ENCODE assay signal across 8 cellular contexts in genomic region chr11:95231881-95232605, GRCh38. TPM values are rescaled to one million over a fixed set of nuclear protein-coding genes. Genes with fewer than 3 reads are reported as not detected.
A peak's percentile ranks its signal among the peaks of the same experiment; 100 is the strongest.
DNase-seq lines count a peak whose midpoint lies in the region; ATAC-seq, FAIRE-seq and TF ChIP-seq lines count a peak whose summit lies in the region.

No MANE protein-coding gene starts in this region.

- DNase-seq in AG04450 (ENCODE audit: low read depth, low spot score) (no peak), GM19239 (ENCODE audit: insufficient read length, low spot score) (no peak), T-cell (peak; percentile 50 to 76 (median 64)), astrocyte of the cerebellum (ENCODE audit: low read depth) (no peak), iPS DF 6.9 (ENCODE audit: low read depth, low spot score) (no peak), retinal pigment epithelial cell (ENCODE audit: low read depth) (peak; percentile 46), NCI-H128 (lab: John Stamatoyannopoulos, UW; ENCODE audit: unreplicated experiment) (no peak)

- POLR2A ChIA-PET in AG04450 (lab: Yijun Ruan, JAX): interaction anchor here (0.8 kb wide), 1 partner anchor 12 kb away, joined by 5 read pairs; no protein-coding TSS in a partner anchor
- POLR2A ChIA-PET in T-cell (lab: Charles Lee): interaction anchor here (0.6 to 2.5 kb wide), 20 partner anchors 8 to 1495 kb away, joined by 3 to 30 read pairs (median 4); partner anchors contain the start of genes CEP57 (in 1 of the 2), FAM76B (in 1 of the 2) and SRSF8 (in 1 of the 2)

- no peaks in the 10 kb centered on the region for H3K36me3 Mint-ChIP-seq in T-cell

- no peak for TF ChIP-seq CTCF in AG04450 (IDR thresholded peaks at IDR 0.05; ENCODE audit: low read depth, low read length)
- peak; percentile 1 for TF ChIP-seq CTCF in astrocyte of the cerebellum (IDR thresholded peaks at IDR 0.05; ENCODE audit: low read depth, low read length, missing control alignments)
- no peak for TF ChIP-seq CTCF in retinal pigment epithelial cell (conservative IDR thresholded peaks at IDR 0.05; ENCODE audit: low read depth, low read length)

- in situ Hi-C loops in astrocyte of the cerebellum (cut with HindIII; ENCODE audit: low sequenced_read_pairs): no loop called here

- H3K27me3 ChIP-seq in AG04450 (ENCODE audit: control insufficient read depth, insufficient read depth, low read length): peaks cover 23% of the 10 kb centered on the region
- peaks cover 12% of the 10 kb centered on the region for H3K27me3 ChIP-seq in HUES64 (ENCODE audit: insufficient read depth, low read length)
- H3K27me3 ChIP-seq in iPS DF 6.9 (ENCODE audit: control insufficient read depth, insufficient read depth, low read length): peaks cover 3% of the 10 kb centered on the region; the same call in 1 of the 2 replicates

- H3K4me3 Mint-ChIP-seq in T-cell: no peak overlapping the region

- H3K9me3 Mint-ChIP-seq in T-cell: no peaks in the 10 kb centered on the region

- peaks cover 56 to 61% (median 56%) of the 10 kb centered on the region in 3 donors for H3K4me1 Mint-ChIP-seq in T-cell

- WGBS in HUES64: 7% methylated on average over 35 of the region's 35 CpGs
- no CpG with 5 or more reads among the region's 35 CpGs for WGBS in iPS DF 6.9 (ENCODE audit: insufficient coverage, insufficient read length)

- FAIRE-seq in GM19239 (lab: Jason Lieb, UNC): peak; percentile 87

- peak overlapping the region; percentile 41 for H3K4me3 ChIP-seq in AG04450 (ENCODE audit: low read depth, low read length)
- H3K4me3 ChIP-seq in HUES64 (ENCODE audit: low read length): peak overlapping the region; percentile 60
- peak overlapping the region; percentile 35 for H3K4me3 ChIP-seq in astrocyte of the cerebellum (ENCODE audit: low read depth, low read length)
- H3K4me3 ChIP-seq in iPS DF 6.9 (ENCODE audit: low read length): peak overlapping the region; percentile 38; the same call in 1 of the 2 replicates
- H3K4me3 ChIP-seq in retinal pigment epithelial cell (ENCODE audit: low read length): peak overlapping the region; percentile 54

- H3K27ac ChIP-seq in AG04450 (ENCODE audit: low read depth, low read length): peak overlapping the region; percentile 42
- H3K27ac ChIP-seq in HUES64 (ENCODE audit: low read depth, low read length): peak overlapping the region; percentile 41; the same call in 1 of the 2 replicates
- H3K27ac ChIP-seq in iPS DF 6.9 (ENCODE audit: low read length): no peak overlapping the region

- CTCF ChIA-PET in AG04450 (lab: Charles Lee): interaction anchor here (1.0 to 1.6 kb wide), 5 partner anchors 9 to 532 kb away, joined by 3 to 13 read pairs (median 4); no protein-coding TSS in a partner anchor
- CTCF ChIA-PET in T-cell (lab: Charles Lee): interaction anchor here (0.8 to 4.3 kb wide), 38 partner anchors 9 to 1111 kb away, joined by 3 to 38 read pairs (median 5); partner anchors contain the start of genes CWC15 (in 1 of the 2), ENDOD1 (in 1 of the 2), FAM76B (in 1 of the 2) and KDM4D (in 1 of the 2)

- H3K27ac Mint-ChIP-seq in T-cell: no peak overlapping the region

- H3K36me3 ChIP-seq in HUES64 (ENCODE audit: insufficient read depth, low read length) (no peaks in the 10 kb centered on the region), iPS DF 6.9 (ENCODE audit: control insufficient read depth, insufficient read depth, low read length) (no peaks in the 10 kb centered on the region; the same call in 1 of the 2 replicates)

- H3K9me3 ChIP-seq in AG04450 (ENCODE audit: control insufficient read depth, insufficient read depth, low read length) (peaks cover 4% of the 10 kb centered on the region; the same call in 1 of the 2 replicates), HUES64 (ENCODE audit: insufficient read depth, low read depth, low read length) (no peaks in the 10 kb centered on the region), iPS DF 6.9 (ENCODE audit: control insufficient read depth, insufficient read depth, low read length) (no peaks in the 10 kb centered on the region)

- peak; percentile 8 to 23 (median 14) for ATAC-seq in T-cell (replicated peaks in 1 of 4)

- H3K4me1 ChIP-seq in HUES64 (ENCODE audit: insufficient read depth, low read length) (peaks cover 53% of the 10 kb centered on the region), iPS DF 6.9 (ENCODE audit: control insufficient read depth, insufficient read depth, low read length) (no peaks in the 10 kb centered on the region; the same call in 1 of the 2 replicates)

- no peaks in the 10 kb centered on the region for H3K27me3 Mint-ChIP-seq in T-cell

- peak overlapping the region; percentile 57 for H3K9ac ChIP-seq in HUES64 (ENCODE audit: low read depth, low read length)

RNA-seq across cellular contexts. Expression of gene SESN3, which starts 1.0 kb away (rescaled TPM):
- 2.8 and 4.2 TPM in 2 replicates for polyA plus RNA-seq in AG04450 (2011; rRNA removed)
- 4.1 and 6.6 TPM in 2 replicates for polyA minus RNA-seq in AG04450 (2011; rRNA and poly(A)+ RNA removed)
- polyA plus RNA-seq in HUES64 (2013, experiment 1 of 2): 13.3 TPM
- 19.7 TPM for polyA plus RNA-seq in HUES64 (2013, experiment 2 of 2)
- total RNA-seq in T-cell: 100 to 1,000 TPM in 3 of 5 donors, 10 to 100 TPM in 2; 61.5 to 150 (median 132) TPM

Comparison
In these comparisons a context has a peak if more than half of its experiments do, and no peak if none do; other contexts are left out.
1. DNase-seq: peak in T-cell (34 of 34) and retinal pigment epithelial cell (single experiment); none in AG04450 (single experiment), GM19239 (single experiment), astrocyte of the cerebellum (single experiment), iPS DF 6.9 (single experiment) and NCI-H128 (single experiment).
2. Peak in every context shown above with its lines, with median percentiles within 50 percentile points of each other: H3K4me3 ChIP-seq.